Comparison of ENCODE assay signal across 15 cellular contexts in the genomic region with DNA sequence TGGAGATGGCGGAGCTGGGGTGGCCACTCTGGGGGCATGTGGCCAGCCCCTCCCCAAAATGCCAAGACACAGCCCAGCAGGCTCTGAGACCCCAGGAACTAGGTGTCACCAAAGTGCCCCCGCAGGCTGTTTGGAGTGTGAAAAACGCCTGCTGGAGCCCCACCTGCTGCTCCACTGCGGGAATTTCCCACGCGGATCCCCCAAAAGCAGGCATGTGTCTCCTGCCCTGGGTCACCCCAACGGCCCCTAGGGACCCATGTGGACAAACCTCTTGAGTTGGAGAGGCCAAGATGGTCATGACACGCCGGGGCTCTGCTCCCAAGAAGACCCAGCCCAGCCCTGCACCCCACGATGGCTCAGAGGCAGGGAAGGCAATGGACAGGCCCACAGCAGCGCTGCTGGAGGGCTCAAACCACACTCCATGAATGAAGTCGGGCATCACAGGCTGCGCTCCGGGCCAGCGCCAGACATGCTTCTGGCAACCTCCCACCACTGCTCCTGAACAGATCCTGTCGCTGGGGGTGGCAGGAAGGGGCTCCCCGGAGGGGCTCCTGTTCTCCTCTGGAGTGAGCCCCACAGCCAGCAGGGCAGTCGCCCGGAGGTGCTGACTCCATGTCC. TPM values are rescaled to one million over a fixed set of nuclear protein-coding genes. Genes with fewer than 3 reads are reported as not detected.
DNase-seq lines count a peak whose midpoint lies in the region; ATAC-seq and TF ChIP-seq lines count a peak whose summit lies in the region.
"Had no signal": no experiment of that assay in that cellular context is flagged by ENCODE, and none has a peak within 500 bp of the region (broad histone marks: within the 10 kb centered on the region; RNA-seq: fewer than 3 reads in every experiment).

No MANE protein-coding gene starts in this region.

- no peak for TF ChIP-seq EP300 in Ishikawa (IDR thresholded peaks at IDR 0.05; ENCODE audit: borderline replicate concordance)

- H3K36me3 Mint-ChIP-seq in effector memory CD8-positive, alpha-beta T cell (ENCODE audit: insufficient read depth): peaks cover 31% of the 10 kb centered on the region
- peaks cover 4% of the 10 kb centered on the region for H3K36me3 Mint-ChIP-seq in nephron progenitor cell (ENCODE audit: low read depth)
- no peaks in the 10 kb centered on the region for H3K36me3 Mint-ChIP-seq in type B pancreatic cell

- no peaks in the 10 kb centered on the region for H3K27me3 Mint-ChIP-seq in effector memory CD8-positive, alpha-beta T cell
- H3K27me3 Mint-ChIP-seq in nephron progenitor cell (ENCODE audit: low read depth, poor library complexity): no peaks in the 10 kb centered on the region
- no peaks in the 10 kb centered on the region for H3K27me3 Mint-ChIP-seq in type B pancreatic cell
- H3K27me3 Mint-ChIP-seq: activated CD8-positive, alpha-beta T cell treated with anti-CD3 and anti-CD28 coated beads for 36 hours had no signal

- H3K9me3 Mint-ChIP-seq in effector memory CD8-positive, alpha-beta T cell: no peaks in the 10 kb centered on the region
- H3K9me3 Mint-ChIP-seq in nephron progenitor cell (no peaks in the 10 kb centered on the region), type B pancreatic cell (no peaks in the 10 kb centered on the region)
- H3K9me3 Mint-ChIP-seq: activated CD8-positive, alpha-beta T cell treated with anti-CD3 and anti-CD28 coated beads for 36 hours; activated naive CD4-positive, alpha-beta T cell treated with anti-CD3 and anti-CD28 coated beads, Interleukin-2, amount 50 U/mL, for 72 hours had no signal

- no peak for TF ChIP-seq CTCF in nephron progenitor cell (IDR thresholded peaks at IDR 0.05)
- no peak for TF ChIP-seq CTCF in type B pancreatic cell (conservative IDR thresholded peaks at IDR 0.05)

- peak overlapping the region in 5 of 11 experiments; percentile 53 to 73 (median 59); a peak in 10 of 22 replicates for H3K27ac ChIP-seq in BLaER1 treated with 17β-estradiol and CSF1 and Interleukin-3, amounts not matched to agents 10 nM and 100 nM
- H3K27ac ChIP-seq: prostate gland had no signal

- H3K4me2 ChIP-seq in BLaER1 treated with 17β-estradiol and CSF1 and Interleukin-3, amounts not matched to agents 10 nM and 100 nM: peak overlapping the region; percentile 85 to 100 (median 97)

- H3K9me3 ChIP-seq in BLaER1 treated with 17β-estradiol and CSF1 and Interleukin-3, amounts not matched to agents 10 nM and 100 nM (replicated peaks in 1 of 11): no peaks in the 10 kb centered on the region
- H3K9me3 ChIP-seq: prostate gland had no signal

- no peak for DNase-seq in effector memory CD8-positive, alpha-beta T cell
- DNase-seq in nephron progenitor cell (no peak), type B pancreatic cell (ENCODE audit: extremely low spot score, unreplicated experiment) (no peak)
- DNase-seq: activated CD8-positive, alpha-beta T cell treated with anti-CD3 and anti-CD28 coated beads for 36 hours; C1 segment of cervical spinal cord; NCI-H524 treated with DMSO at 0.1 percent for 48 hours; stimulated activated CD4-positive, alpha-beta T cell treated with anti-CD3 and anti-CD28 coated beads, Interleukin-2, amount 100 ng/mL, for 48 hours; T1000 had no signal

- H3K4me3 Mint-ChIP-seq in effector memory CD8-positive, alpha-beta T cell: no peak overlapping the region
- no peak overlapping the region for H3K4me3 Mint-ChIP-seq in nephron progenitor cell
- no peak overlapping the region for H3K4me3 Mint-ChIP-seq in type B pancreatic cell
- H3K4me3 Mint-ChIP-seq: activated CD8-positive, alpha-beta T cell treated with anti-CD3 and anti-CD28 coated beads for 36 hours had no signal

- H4K20me1 ChIP-seq in BLaER1 treated with 17β-estradiol and CSF1 and Interleukin-3, amounts not matched to agents 10 nM and 100 nM: peaks cover 95 to 99% (median 96%) of the 10 kb centered on the region in 11 experiments

- no peak for TF ChIP-seq RAD21 in Ishikawa (IDR thresholded peaks at IDR 0.05; ENCODE audit: low read depth)

- peaks cover 30 to 31% of the 10 kb centered on the region in 2 donors for H3K4me1 Mint-ChIP-seq in effector memory CD8-positive, alpha-beta T cell (ENCODE audit: low read depth in 2 of 2)
- H3K4me1 Mint-ChIP-seq in nephron progenitor cell: peaks cover 59% of the 10 kb centered on the region
- peaks cover 19% of the 10 kb centered on the region for H3K4me1 Mint-ChIP-seq in type B pancreatic cell (ENCODE audit: unreplicated experiment)

- H3K27me3 ChIP-seq in BLaER1 treated with 17β-estradiol and CSF1 and Interleukin-3, amounts not matched to agents 10 nM and 100 nM: peaks cover 0 to 55% (median 21%) of the 10 kb centered on the region in 11 experiments; a peak in 13 of 22 replicates

- H3K27ac Mint-ChIP-seq in effector memory CD8-positive, alpha-beta T cell: peak overlapping the region; percentile 72 to 79
- H3K27ac Mint-ChIP-seq in nephron progenitor cell: peak overlapping the region; percentile 64
- H3K27ac Mint-ChIP-seq in type B pancreatic cell: no peak overlapping the region

- ATAC-seq in effector memory CD8-positive, alpha-beta T cell (replicated peaks): no peak
- ATAC-seq in GM19328 (IDR thresholded peaks at IDR 0.05; ENCODE audit: unreplicated experiment) (no peak), HG03135 (IDR thresholded peaks at IDR 0.05; ENCODE audit: unreplicated experiment) (no peak), GM18909 (IDR thresholded peaks at IDR 0.05; ENCODE audit: poor library complexity, unreplicated experiment) (no peak)
- ATAC-seq: activated CD8-positive, alpha-beta T cell treated with anti-CD3 and anti-CD28 coated beads for 36 hours; activated naive CD4-positive, alpha-beta T cell treated with anti-CD3 and anti-CD28 coated beads, Interleukin-2, amount 50 U/mL, for 72 hours had no signal

- H3K36me3 ChIP-seq in BLaER1 treated with 17β-estradiol and CSF1 and Interleukin-3, amounts not matched to agents 10 nM and 100 nM: peaks cover 0 to 5% (median 0%) of the 10 kb centered on the region in 11 experiments; a peak in 1 of 22 replicates
- H3K36me3 ChIP-seq: prostate gland had no signal

- H3K4me3 ChIP-seq in BLaER1 treated with 17β-estradiol and CSF1 and Interleukin-3, amounts not matched to agents 10 nM and 100 nM: peak overlapping the region in 3 of 10 experiments; percentile 32 to 47 (median 38); a peak in 5 of 20 replicates
- H3K4me3 ChIP-seq: prostate gland had no signal

- peak overlapping the region in 6 of 11 experiments; percentile 0 to 70 (median 65); a peak in 10 of 22 replicates for H3K9ac ChIP-seq in BLaER1 treated with 17β-estradiol and CSF1 and Interleukin-3, amounts not matched to agents 10 nM and 100 nM

- H3K4me1 ChIP-seq in BLaER1 treated with 17β-estradiol and CSF1 and Interleukin-3, amounts not matched to agents 10 nM and 100 nM: peaks cover 93 to 97% (median 95%) of the 10 kb centered on the region in 10 experiments
- H3K4me1 ChIP-seq: prostate gland had no signal

TF ChIP-seq in Ishikawa, 13 proteins besides CTCF, POLR2A, EP300 and RAD21:
- TF ChIP-seq ZBTB7A (IDR thresholded peaks at IDR 0.05; ENCODE audit: low read depth): 0 out of 2 replicates have a peak, but pooled peaks have one; percentile 10
- no peak for TF ChIP-seq NFIC (IDR thresholded peaks at IDR 0.05)

RNA-seq across cellular contexts. Expression of gene NOTCH1, which starts 15.3 kb away (rescaled TPM):
- 36.5 and 53.1 TPM in 2 replicates for total RNA-seq in type B pancreatic cell (ENCODE audit: low replicate concordance)

RNA-seq across cellular contexts. Expression of gene SEC16A, which starts 47.7 kb away (rescaled TPM):
- 74.6 and 95.0 TPM in 2 replicates for total RNA-seq in type B pancreatic cell (ENCODE audit: low replicate concordance)
